ENCODE assay signal across 8 cellular contexts in genomic region chr3:43691120-43692002, GRCh38. TPM values are rescaled to one million over a fixed set of nuclear protein-coding genes. Genes with fewer than 3 reads are reported as not detected.
DNase-seq lines count a peak whose midpoint lies in the region; ATAC-seq and TF ChIP-seq lines count a peak whose summit lies in the region.

No MANE protein-coding gene starts in this region.

- H3K9me3 Mint-ChIP-seq in activated naive CD8-positive, alpha-beta T cell treated with anti-CD3 and anti-CD28 coated beads, Interleukin-2, amount 50 U/mL, for 24 hours = no peaks in the 10 kb centered on the region

- no peaks in the 10 kb centered on the region for H3K36me3 ChIP-seq in RWPE2 (ENCODE audit: low read depth)
- no peaks in the 10 kb centered on the region for H3K36me3 ChIP-seq in left ventricle myocardium inferior
- no peaks in the 10 kb centered on the region for H3K36me3 ChIP-seq in uterus

- peaks cover 49% of the 10 kb centered on the region for H3K4me1 ChIP-seq in RWPE2 (ENCODE audit: insufficient read depth, poor library complexity, severe bottlenecking)
- H3K4me1 ChIP-seq in left ventricle myocardium inferior = peaks cover 37% of the 10 kb centered on the region
- peaks cover 0 to 5% of the 10 kb centered on the region in 2 donors for H3K4me1 ChIP-seq in uterus

- H3K4me1 Mint-ChIP-seq in activated naive CD8-positive, alpha-beta T cell treated with anti-CD3 and anti-CD28 coated beads, Interleukin-2, amount 50 U/mL, for 24 hours = peaks cover 32% of the 10 kb centered on the region

- ATAC-seq in GM19372 (IDR thresholded peaks at IDR 0.05; ENCODE audit: low read depth, unreplicated experiment) (peak; percentile 30), HG03520 (IDR thresholded peaks at IDR 0.05; ENCODE audit: unreplicated experiment) (peak; percentile 27), RWPE2 (ENCODE audit: low read depth) (peak; percentile 76)
- ATAC-seq in activated naive CD8-positive, alpha-beta T cell treated with anti-CD3 and anti-CD28 coated beads, Interleukin-2, amount 50 U/mL, for 24 hours = peak; percentile 42

- intact Hi-C loops in left ventricle myocardium inferior (cut with micrococcal nuclease) = no loop called here
- intact Hi-C loops in posterior vena cava (cut with DNase I) = no loop called here
- intact Hi-C loops in uterus (cut with DNase I; ENCODE audit: low total_unique reads) = no loop called here

- H3K27me3 Mint-ChIP-seq in activated naive CD8-positive, alpha-beta T cell treated with anti-CD3 and anti-CD28 coated beads, Interleukin-2, amount 50 U/mL, for 24 hours = peaks cover 4% of the 10 kb centered on the region

- TF ChIP-seq POLR2A in uterus (IDR thresholded peaks at IDR 0.05) = no peak

- peaks cover 2% of the 10 kb centered on the region for H3K36me3 Mint-ChIP-seq in activated naive CD8-positive, alpha-beta T cell treated with anti-CD3 and anti-CD28 coated beads, Interleukin-2, amount 50 U/mL, for 24 hours (ENCODE audit: low read depth)

- H3K27me3 ChIP-seq in RWPE2 (ENCODE audit: insufficient read depth, poor library complexity, severe bottlenecking) (no peaks in the 10 kb centered on the region), left ventricle myocardium inferior (ENCODE audit: low read depth) (no peaks in the 10 kb centered on the region), uterus (no peaks in the 10 kb centered on the region)

- 0 out of 2 replicates have a peak, but pooled peaks have one; percentile 1 for TF ChIP-seq CTCF in C4-2B (conservative IDR thresholded peaks at IDR 0.05)
- TF ChIP-seq CTCF in RWPE2 (IDR thresholded peaks at IDR 0.05; ENCODE audit: poor library complexity, severe bottlenecking) = no peak
- TF ChIP-seq CTCF in left ventricle myocardium inferior (IDR thresholded peaks at IDR 0.05; ENCODE audit: borderline replicate concordance) = peak; percentile 16
- no peak for TF ChIP-seq CTCF in uterus (IDR thresholded peaks at IDR 0.05)

- H3K4me3 Mint-ChIP-seq in activated naive CD8-positive, alpha-beta T cell treated with anti-CD3 and anti-CD28 coated beads, Interleukin-2, amount 50 U/mL, for 24 hours = peak overlapping the region; percentile 84

- DNase-seq in RWPE2 (ENCODE audit: low spot score) = peak; percentile 86
- peak; percentile 52 for DNase-seq in activated naive CD8-positive, alpha-beta T cell treated with anti-CD3 and anti-CD28 coated beads, Interleukin-2, amount 50 U/mL, for 24 hours
- DNase-seq in left ventricle myocardium inferior = peak; percentile 70
- DNase-seq in posterior vena cava (ENCODE audit: low spot score) = peak; percentile 88
- peak; percentile 48 to 56 for DNase-seq in uterus

- H3K27ac ChIP-seq in C4-2B (peak overlapping the region; percentile 94), RWPE2 (ENCODE audit: poor library complexity, severe bottlenecking) (peak overlapping the region; percentile 66), left ventricle myocardium inferior (replicated peaks) (peak overlapping the region; percentile 95), uterus (peak overlapping the region; percentile 78 to 90)

- H3K9me3 ChIP-seq in RWPE2 (ENCODE audit: severe bottlenecking) (no peaks in the 10 kb centered on the region), left ventricle myocardium inferior (replicated peaks) (no peaks in the 10 kb centered on the region), uterus (no peaks in the 10 kb centered on the region)

- peak overlapping the region; percentile 75 for H3K4me3 ChIP-seq in RWPE2 (ENCODE audit: severe bottlenecking)
- H3K4me3 ChIP-seq in left ventricle myocardium inferior = peak overlapping the region; percentile 93
- H3K4me3 ChIP-seq in uterus = peak overlapping the region; percentile 42 to 82

- peak overlapping the region; percentile 68 for H3K27ac Mint-ChIP-seq in activated naive CD8-positive, alpha-beta T cell treated with anti-CD3 and anti-CD28 coated beads, Interleukin-2, amount 50 U/mL, for 24 hours

RNA-seq across cellular contexts. Expression of gene ABHD5, which starts 0.6 kb away (rescaled TPM):
- 24.1 TPM for total RNA-seq in left ventricle myocardium inferior
- 10 to 100 TPM; 19.8 to 32.9 TPM for total RNA-seq in posterior vena cava
- 10 to 100 TPM in 3 of 4 donors, 1 to 10 TPM in 1; 2.8 to 21.3 (median 12.2) TPM for total RNA-seq in uterus

Comparison
In these comparisons a context has a peak if more than half of its experiments do, and no peak if none do; other contexts are left out.
1. Peak in every context shown above with its lines: DNase-seq, ATAC-seq, H3K4me3 ChIP-seq and H3K27ac ChIP-seq.
2. CTCF ChIP-seq: peak in C4-2B (single experiment) and left ventricle myocardium inferior (single experiment); none in RWPE2 (single experiment) and uterus (0 of 4).